ENCODE assay signal across 16 cellular contexts in genomic region chr2:131511291-131511968, GRCh38. TPM values are rescaled to one million over a fixed set of nuclear protein-coding genes. Genes with fewer than 3 reads are reported as not detected.
DNase-seq lines count a peak whose midpoint lies in the region; ATAC-seq and TF ChIP-seq lines count a peak whose summit lies in the region.
"Not testable (repeated sequence)": the region's sequence is repeated elsewhere in the genome, so short reads cannot be mapped to it uniquely, and the experiment has no call there.
"Had no signal": no experiment of that assay in that cellular context is flagged by ENCODE, and none has a peak within 500 bp of the region (broad histone marks: within the 10 kb centered on the region; RNA-seq: fewer than 3 reads in every experiment).

No MANE protein-coding gene starts in this region.

- TF ChIP-seq CTCF in astrocyte of the cerebellum (IDR thresholded peaks at IDR 0.05; ENCODE audit: low read depth, low read length, missing control alignments): peak; percentile 6
- TF ChIP-seq CTCF in retinal pigment epithelial cell (conservative IDR thresholded peaks at IDR 0.05; ENCODE audit: low read depth, low read length): peak; percentile 47

- in situ Hi-C loops in SK-MEL-5 (cut with HindIII; ENCODE audit: low pct_unique_long_range_greater_than_20kb, low sequenced_read_pairs); astrocyte of the cerebellum (cut with HindIII; ENCODE audit: low sequenced_read_pairs): not testable (repeated sequence)

- H3K4me3 ChIP-seq in astrocyte of the cerebellum (ENCODE audit: low read depth, low read length); retinal pigment epithelial cell (ENCODE audit: low read length): not testable (repeated sequence)

- intact Hi-C loops in left ventricle myocardium superior (cut with micrococcal nuclease): not testable (repeated sequence)

- DNase-seq in SK-MEL-5 (ENCODE audit: low read depth, low spot score) (peak; percentile 19), medulla oblongata (ENCODE audit: extremely low spot score) (peak; percentile 38), retinal pigment epithelial cell (ENCODE audit: low read depth) (peak; percentile 82)
- DNase-seq in astrocyte of the cerebellum (ENCODE audit: low read depth); left ventricle myocardium superior: not testable (repeated sequence)

- ATAC-seq in GM19351 (IDR thresholded peaks at IDR 0.05; ENCODE audit: unreplicated experiment) (peak; percentile 24), esophagus mucosa (peak; percentile 57), left ventricle myocardium superior (peak; percentile 44)

RNA-seq across cellular contexts. Expression of gene CCDC74A, which starts 16.3 kb away (rescaled TPM):
- 2.3 and 3.8 TPM in 2 replicates for total RNA-seq in SK-MEL-5 (2014; rRNA removed; shearing (Covaris generic))
- 3.1 and 4.3 TPM in 2 replicates for polyA plus RNA-seq in SK-MEL-5 (2015; cell fraction: cytosol; rRNA removed)
- 9.4 and 12.6 TPM in 2 replicates for polyA plus RNA-seq in SK-MEL-5 (2015; cell fraction: nucleus; rRNA removed)
- total RNA-seq in esophagus mucosa (1.4 TPM), left ventricle myocardium superior (1.0 TPM)

RNA-seq across cellular contexts. Expression of gene MZT2A, which starts 19.2 kb away (rescaled TPM):
- 46.4 and 48.1 TPM in 2 replicates for total RNA-seq in SK-MEL-5 (2014; rRNA removed; shearing (Covaris generic))
- polyA plus RNA-seq in SK-MEL-5 (2015; cell fraction: cytosol; rRNA removed): 68.9 and 84.0 TPM in 2 replicates
- 12.0 and 13.8 TPM in 2 replicates for polyA plus RNA-seq in SK-MEL-5 (2015; cell fraction: nucleus; rRNA removed)
- total RNA-seq in esophagus mucosa (113 TPM), left ventricle myocardium superior (370 TPM)

RNA-seq across cellular contexts. Expression of gene TUBA3D, which starts 35.5 kb away (rescaled TPM):
- total RNA-seq in SK-MEL-5 (2014; rRNA removed; shearing (Covaris generic)): not detected in 2 replicates
- not detected in 2 replicates for polyA plus RNA-seq in SK-MEL-5 (2015; cell fraction: cytosol; rRNA removed)
- polyA plus RNA-seq in SK-MEL-5 (2015; cell fraction: nucleus; rRNA removed): not detected in 2 replicates
- total RNA-seq in esophagus mucosa: not detected
- 100 TPM for total RNA-seq in left ventricle myocardium superior
- total RNA-seq: activated CD8-positive, alpha-beta memory T cell treated with anti-CD3 and anti-CD28 coated beads, Interleukin-2, amount 10 ng/mL, durations not matched to agents 7 days and 5 days; bronchial epithelial cell; CD4-positive, CD25-positive, alpha-beta regulatory T cell; esophagus muscularis mucosa; HT-29; M059J; mesenteric fat pad; osteoblast; subcutaneous adipose tissue had no signal
- polyA plus RNA-seq: CD4-positive, CD25-positive, alpha-beta regulatory T cell had no signal

Comparison
In these comparisons a context has a peak if more than half of its experiments do, and no peak if none do; other contexts are left out.
1. RNA of gene TUBA3D, which starts 35.5 kb away (total RNA-seq): 100 TPM in left ventricle myocardium superior (single experiment); not detected in SK-MEL-5 and not detected in esophagus mucosa (single experiment); every median in the first group is over 100 times any median in the second.
2. Peak in every context shown above with its lines, with median percentiles within 50 percentile points of each other: ATAC-seq.